8 cellular contexts compared by ENCODE assay signal in genomic region chr1:192559115-192560006, GRCh38. TPM values are rescaled to one million over a fixed set of nuclear protein-coding genes. Genes with fewer than 3 reads are reported as not detected.
A peak's percentile ranks its signal among the peaks of the same experiment; 100 is the strongest.
DNase-seq lines count a peak whose midpoint lies in the region; ATAC-seq and TF ChIP-seq lines count a peak whose summit lies in the region.

No MANE protein-coding gene starts in this region.

- peak overlapping the region; percentile 48 for H3K27ac Mint-ChIP-seq in activated T-cell treated with anti-CD3 and anti-CD28 coated beads, Interleukin-2, amount 50 U/mL, for 24 hours
- H3K27ac Mint-ChIP-seq in activated T-helper 17 cell treated with anti-CD3 and anti-CD28 coated beads, Interleukin-2, amount 50 U/mL, for 72 hours: peak overlapping the region; percentile 34
- peak overlapping the region; percentile 81 for H3K27ac Mint-ChIP-seq in mesothelial cell of epicardium

- no peak for DNase-seq in activated T-cell treated with anti-CD3 and anti-CD28 coated beads, Interleukin-2, amount 50 U/mL, for 24 hours
- no peak for DNase-seq in activated T-cell treated with anti-CD3 and anti-CD28 coated beads, Interleukin-2, amount 50 U/mL, for 1 hour
- DNase-seq in mesothelial cell of epicardium (ENCODE audit: low spot score in 2 of 2, unreplicated experiment in 2 of 2) (no peak), NCI-H1694 treated with DMSO at 0.1 percent for 48 hours (lab: John Stamatoyannopoulos, UW) (no peak), NCI-H2081 (lab: John Stamatoyannopoulos, UW) (no peak), CD1c-positive myeloid dendritic cell (ENCODE audit: extremely low spot score) (no peak)

- peak; percentile 67 for ATAC-seq in HG03108 (IDR thresholded peaks at IDR 0.05; ENCODE audit: unreplicated experiment)
- ATAC-seq in activated T-helper 17 cell treated with anti-CD3 and anti-CD28 coated beads, Interleukin-2, amount 50 U/mL, for 72 hours (replicated peaks): peak; percentile 81

- no peaks in the 10 kb centered on the region for H3K9me3 Mint-ChIP-seq in activated T-cell treated with anti-CD3 and anti-CD28 coated beads, Interleukin-2, amount 50 U/mL, for 24 hours
- H3K9me3 Mint-ChIP-seq in activated T-helper 17 cell treated with anti-CD3 and anti-CD28 coated beads, Interleukin-2, amount 50 U/mL, for 72 hours: no peaks in the 10 kb centered on the region
- H3K9me3 Mint-ChIP-seq in mesothelial cell of epicardium: peaks cover 13% of the 10 kb centered on the region

- H3K36me3 Mint-ChIP-seq in activated T-cell treated with anti-CD3 and anti-CD28 coated beads, Interleukin-2, amount 50 U/mL, for 24 hours (ENCODE audit: low read depth): no peaks in the 10 kb centered on the region
- no peaks in the 10 kb centered on the region for H3K36me3 Mint-ChIP-seq in activated T-helper 17 cell treated with anti-CD3 and anti-CD28 coated beads, Interleukin-2, amount 50 U/mL, for 72 hours (ENCODE audit: low read depth)
- no peaks in the 10 kb centered on the region for H3K36me3 Mint-ChIP-seq in mesothelial cell of epicardium

- H3K4me3 Mint-ChIP-seq in activated T-cell treated with anti-CD3 and anti-CD28 coated beads, Interleukin-2, amount 50 U/mL, for 24 hours: no peak overlapping the region
- H3K4me3 Mint-ChIP-seq in activated T-helper 17 cell treated with anti-CD3 and anti-CD28 coated beads, Interleukin-2, amount 50 U/mL, for 72 hours: peak overlapping the region; percentile 31
- no peak overlapping the region for H3K4me3 Mint-ChIP-seq in mesothelial cell of epicardium

- peaks cover 44% of the 10 kb centered on the region for H3K4me1 Mint-ChIP-seq in activated T-cell treated with anti-CD3 and anti-CD28 coated beads, Interleukin-2, amount 50 U/mL, for 24 hours (ENCODE audit: low read depth)
- peaks cover 18% of the 10 kb centered on the region for H3K4me1 Mint-ChIP-seq in activated T-helper 17 cell treated with anti-CD3 and anti-CD28 coated beads, Interleukin-2, amount 50 U/mL, for 72 hours
- H3K4me1 Mint-ChIP-seq in mesothelial cell of epicardium: peaks cover 21% of the 10 kb centered on the region

- H3K27me3 Mint-ChIP-seq in activated T-cell treated with anti-CD3 and anti-CD28 coated beads, Interleukin-2, amount 50 U/mL, for 24 hours: no peaks in the 10 kb centered on the region
- no peaks in the 10 kb centered on the region for H3K27me3 Mint-ChIP-seq in activated T-helper 17 cell treated with anti-CD3 and anti-CD28 coated beads, Interleukin-2, amount 50 U/mL, for 72 hours
- H3K27me3 Mint-ChIP-seq in mesothelial cell of epicardium (ENCODE audit: low read depth): no peaks in the 10 kb centered on the region

- no peak for TF ChIP-seq CTCF in mesothelial cell of epicardium (IDR thresholded peaks at IDR 0.05; ENCODE audit: unreplicated experiment)

RNA-seq across cellular contexts. Expression of gene RGS1, which starts 16.2 kb away (rescaled TPM):
- 100 to 1,000 TPM in 1 of 2 donors, 10 to 100 TPM in 1; 64.7 to 151 TPM for total RNA-seq in activated T-helper 17 cell treated with anti-CD3 and anti-CD28 coated beads, Interleukin-2, amount 50 U/mL, for 72 hours
- total RNA-seq in mesothelial cell of epicardium: 0.38 to 0.40 TPM in 2 of 3 replicates, not detected in the other

Comparison
In these comparisons a context has a peak if more than half of its experiments do, and no peak if none do; other contexts are left out.
1. RNA of gene RGS1, which starts 16.2 kb away (total RNA-seq): 64.7 to 151 TPM in activated T-helper 17 cell treated with anti-CD3 and anti-CD28 coated beads, Interleukin-2, amount 50 U/mL, for 72 hours; 0.38 to 0.40 TPM in mesothelial cell of epicardium; every median in the first group is over 10 times any median in the second.
2. Peak in every context shown above with its lines, with median percentiles within 50 percentile points of each other: H3K27ac Mint-ChIP-seq.